Comparison of ENCODE assay signal across 1 cellular context in the genomic region with DNA sequence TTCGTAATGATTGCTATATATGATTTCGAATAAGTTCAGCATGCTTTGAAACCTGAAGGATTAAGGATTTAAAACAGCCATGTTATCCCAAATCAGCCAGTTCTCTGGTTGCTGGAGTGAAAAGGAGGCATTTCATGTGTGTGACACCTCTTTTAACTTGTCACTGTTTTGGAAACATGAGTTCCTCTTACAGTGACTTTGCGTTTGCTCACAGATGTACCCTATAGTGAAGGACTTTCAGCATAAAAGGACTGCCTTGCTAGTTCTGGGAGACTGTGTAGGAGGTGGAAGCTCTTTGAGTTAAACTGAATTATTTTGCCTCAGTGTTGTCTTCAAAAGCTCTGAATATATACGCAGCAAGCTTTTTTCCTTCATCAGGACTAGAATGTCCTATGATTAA.
TF ChIP-seq lines count a peak whose summit lies in the region.

No MANE protein-coding gene starts in this region.

TF ChIP-seq in H1, 55 proteins besides CTCF, POLR2A, EP300 and RAD21:
- TF ChIP-seq YY1 (IDR thresholded peaks at IDR 0.05; ENCODE audit: low read depth, low read length) (no peak), SAP30 (IDR thresholded peaks at IDR 0.05; ENCODE audit: insufficient read depth, insufficient replicate concordance, low read length) (no peak), SIX5 (IDR thresholded peaks at IDR 0.05; ENCODE audit: low read depth, low read length) (no peak), NANOG (IDR thresholded peaks at IDR 0.05; ENCODE audit: insufficient read depth, low read depth, low read length, poor library complexity, severe bottlenecking) (no peak), SP2 (IDR thresholded peaks at IDR 0.05; ENCODE audit: low read length) (no peak), ZNF274 (IDR thresholded peaks at IDR 0.05; ENCODE audit: borderline replicate concordance, extremely low read depth, low read length) (no peak), CTBP2 (IDR thresholded peaks at IDR 0.05; ENCODE audit: borderline replicate concordance, insufficient read depth, insufficient read length, low read length) (no peak)
- TF ChIP-seq, protein P1, sequence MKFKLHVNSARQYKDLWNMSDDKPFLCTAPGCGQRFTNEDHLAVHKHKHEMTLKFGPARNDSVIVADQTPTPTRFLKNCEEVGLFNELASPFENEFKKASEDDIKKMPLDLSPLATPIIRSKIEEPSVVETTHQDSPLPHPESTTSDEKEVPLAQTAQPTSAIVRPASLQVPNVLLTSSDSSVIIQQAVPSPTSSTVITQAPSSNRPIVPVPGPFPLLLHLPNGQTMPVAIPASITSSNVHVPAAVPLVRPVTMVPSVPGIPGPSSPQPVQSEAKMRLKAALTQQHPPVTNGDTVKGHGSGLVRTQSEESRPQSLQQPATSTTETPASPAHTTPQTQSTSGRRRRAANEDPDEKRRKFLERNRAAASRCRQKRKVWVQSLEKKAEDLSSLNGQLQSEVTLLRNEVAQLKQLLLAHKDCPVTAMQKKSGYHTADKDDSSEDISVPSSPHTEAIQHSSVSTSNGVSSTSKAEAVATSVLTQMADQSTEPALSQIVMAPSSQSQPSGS (IDR thresholded peaks at IDR 0.05; ENCODE audit: low read length) = no peak
